ENCODE assay signal across 1 cellular context in the genomic region with DNA sequence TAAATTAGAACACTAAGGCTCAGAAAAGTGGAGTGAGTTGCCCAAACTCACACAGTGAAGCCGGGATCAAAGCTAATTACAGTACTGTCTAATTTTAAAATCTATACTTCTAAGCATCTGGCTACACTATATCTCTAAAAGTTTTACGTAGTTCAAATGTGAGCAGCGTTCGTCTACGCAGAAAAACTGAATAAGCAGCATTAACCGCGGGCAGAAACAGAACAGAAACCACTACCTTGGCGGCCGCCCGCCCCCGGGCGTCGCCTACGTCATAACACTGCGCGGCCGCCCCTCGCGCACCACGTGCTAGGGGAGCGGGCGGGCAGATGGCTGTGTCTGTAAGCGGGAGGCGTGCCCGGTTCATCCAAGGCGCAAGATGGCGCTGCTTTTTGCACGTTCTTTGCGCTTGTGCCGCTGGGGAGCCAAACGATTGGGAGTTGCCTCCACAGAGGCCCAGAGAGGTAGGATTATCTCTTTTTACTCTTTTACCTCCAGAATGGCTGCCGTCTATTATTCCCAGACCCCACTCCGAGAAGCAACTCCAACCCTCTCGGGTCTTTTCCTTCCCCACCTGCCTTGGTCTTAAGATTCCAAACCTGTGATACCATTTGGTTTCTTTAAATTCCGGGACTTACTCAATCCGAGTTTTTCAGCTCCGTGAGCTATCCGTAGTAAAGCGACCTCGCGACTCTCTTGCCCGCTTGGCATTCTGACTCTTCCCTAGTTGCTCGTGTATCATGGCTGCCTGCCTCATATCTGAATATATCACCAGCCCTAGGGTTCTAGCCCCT.
TF ChIP-seq lines count a peak whose summit lies in the region.

Gene SPRYD4, plus strand, starts transcription at position 363 of the 791 bp plus-strand sequence. Its CDS starts 14 bp downstream, at position 377.

TF ChIP-seq in K562, 482 proteins besides CTCF, POLR2A, EP300 and RAD21 (continued from another document):
- TF ChIP-seq ZNF318 (IDR thresholded peaks at IDR 0.05; ENCODE audit: borderline replicate concordance in 1 of 2, low read depth in 1 of 2) = peak in 1 of 2 experiments; percentile 32; a peak in 1 of 4 replicates
- 0 out of 2 replicates have a peak, but pooled peaks have one; percentile 50 for TF ChIP-seq RNF2 (IDR thresholded peaks at IDR 0.05)
- TF ChIP-seq KLF16 (IDR thresholded peaks at IDR 0.05) = 0 out of 2 replicates have a peak, but pooled peaks have one; percentile 28
- no peak for TF ChIP-seq ZBTB49 (CRISPR knock-in tag; IDR thresholded peaks at IDR 0.05; ENCODE audit: borderline replicate concordance)
- TF ChIP-seq NBN (IDR thresholded peaks at IDR 0.05; ENCODE audit: low read depth) = peak; percentile 84
- no peak for TF ChIP-seq RBM39 (optimal IDR thresholded peaks at IDR 0.05; ENCODE audit: low read depth, low read length)
- TF ChIP-seq, protein P1, sequence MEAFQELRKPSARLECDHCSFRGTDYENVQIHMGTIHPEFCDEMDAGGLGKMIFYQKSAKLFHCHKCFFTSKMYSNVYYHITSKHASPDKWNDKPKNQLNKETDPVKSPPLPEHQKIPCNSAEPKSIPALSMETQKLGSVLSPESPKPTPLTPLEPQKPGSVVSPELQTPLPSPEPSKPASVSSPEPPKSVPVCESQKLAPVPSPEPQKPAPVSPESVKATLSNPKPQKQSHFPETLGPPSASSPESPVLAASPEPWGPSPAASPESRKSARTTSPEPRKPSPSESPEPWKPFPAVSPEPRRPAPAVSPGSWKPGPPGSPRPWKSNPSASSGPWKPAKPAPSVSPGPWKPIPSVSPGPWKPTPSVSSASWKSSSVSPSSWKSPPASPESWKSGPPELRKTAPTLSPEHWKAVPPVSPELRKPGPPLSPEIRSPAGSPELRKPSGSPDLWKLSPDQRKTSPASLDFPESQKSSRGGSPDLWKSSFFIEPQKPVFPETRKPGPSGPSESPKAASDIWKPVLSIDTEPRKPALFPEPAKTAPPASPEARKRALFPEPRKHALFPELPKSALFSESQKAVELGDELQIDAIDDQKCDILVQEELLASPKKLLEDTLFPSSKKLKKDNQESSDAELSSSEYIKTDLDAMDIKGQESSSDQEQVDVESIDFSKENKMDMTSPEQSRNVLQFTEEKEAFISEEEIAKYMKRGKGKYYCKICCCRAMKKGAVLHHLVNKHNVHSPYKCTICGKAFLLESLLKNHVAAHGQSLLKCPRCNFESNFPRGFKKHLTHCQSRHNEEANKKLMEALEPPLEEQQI (IDR thresholded peaks at IDR 0.05) = 0 out of 2 replicates have a peak, but pooled peaks have one; percentile 24
